In the genomic region with DNA sequence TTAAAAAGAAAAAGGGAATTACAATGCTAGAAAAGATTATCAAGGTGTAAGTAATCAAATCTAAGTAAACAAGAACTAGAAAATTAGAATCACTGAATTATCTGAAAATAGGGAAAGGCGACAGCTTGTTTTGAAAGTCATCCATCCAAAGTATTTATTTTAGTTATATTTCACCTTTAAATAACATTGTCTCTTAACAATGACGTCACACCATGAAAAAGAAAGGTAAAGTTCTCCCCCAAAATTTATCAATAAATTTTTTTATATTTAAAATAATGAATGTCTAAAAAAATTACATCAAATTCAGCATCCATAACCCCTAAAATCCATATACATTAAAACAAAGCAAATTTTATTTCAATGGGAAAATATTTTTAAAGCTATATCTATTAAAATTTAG, we compare ENCODE assay signal across 10 cellular contexts.
"Had no signal": no experiment of that assay in that cellular context is flagged by ENCODE, and none has a peak within 500 bp of the region (broad histone marks: within the 10 kb centered on the region; RNA-seq: fewer than 3 reads in every experiment).

No MANE protein-coding gene starts in this region.

- ATAC-seq: HCT116, K562 had no signal

- H3K27ac Mint-ChIP-seq: HFFc6 had no signal

- DNase-seq: GM23248, GOT3, H7, HFFc6, IMR-90, KG1 had no signal

- H3K4me3 Mint-ChIP-seq: HFFc6 had no signal

- H3K4me1 ChIP-seq: HAP-1 had no signal

- H3K36me3 ChIP-seq: HAP-1 had no signal

- H3K9me3 ChIP-seq: HAP-1 had no signal

- H3K9ac ChIP-seq: GM23248 had no signal

- FAIRE-seq: K562 had no signal

- H2AFZ ChIP-seq: GM23248 had no signal

- H3K4me3 ChIP-seq: GM23248, HAP-1, K562 had no signal

- H3K27ac ChIP-seq: GM23248, HL-60 had no signal
